Comparison of ENCODE assay signal across 17 cellular contexts in genomic region chr1:46673749-46674182, GRCh38. TPM values are rescaled to one million over a fixed set of nuclear protein-coding genes. Genes with fewer than 3 reads are reported as not detected.
DNase-seq lines count a peak whose midpoint lies in the region; ATAC-seq and TF ChIP-seq lines count a peak whose summit lies in the region.
"Had no signal": no experiment of that assay in that cellular context is flagged by ENCODE, and none has a peak within 500 bp of the region (broad histone marks: within the 10 kb centered on the region; RNA-seq: fewer than 3 reads in every experiment).

No MANE protein-coding gene starts in this region.

- TF ChIP-seq CTCF in choroid plexus epithelial cell (conservative IDR thresholded peaks at IDR 0.05; ENCODE audit: low read depth, low read length) (no peak), WTC11 (IDR thresholded peaks at IDR 0.05) (no peak)

- ATAC-seq in WTC11 (no peak), sciatic nerve (no peak)
- ATAC-seq: HCT116, left ventricle myocardium superior had no signal

- peaks cover 22% of the 10 kb centered on the region for H3K36me3 Mint-ChIP-seq in T-helper 1 cell treated with Interleukin-12 subunit alpha and Interleukin-12 subunit beta and Interleukin-4 antibody, amounts not matched to agents 30 μg/mL and 1 μg/mL, for 36 hours (ENCODE audit: low read depth)
- peaks cover 37% of the 10 kb centered on the region for H3K36me3 Mint-ChIP-seq in stimulated activated naive CD8-positive, alpha-beta T cell treated with anti-CD3 and anti-CD28 coated beads, Interleukin-15, Interleukin-2, amounts not matched to agents 100 ng/mL and 50 ng/mL, for 24 hours (ENCODE audit: low read depth)
- H3K36me3 Mint-ChIP-seq in WTC11, result peaks cover 18% of the 10 kb centered on the region

- CTCF ChIA-PET in WTC11 (lab: Charles Lee), result no interaction called here

- H3K9me3 Mint-ChIP-seq in T-helper 1 cell treated with Interleukin-12 subunit alpha and Interleukin-12 subunit beta and Interleukin-4 antibody, amounts not matched to agents 30 μg/mL and 1 μg/mL, for 36 hours, result no peaks in the 10 kb centered on the region
- no peaks in the 10 kb centered on the region for H3K9me3 Mint-ChIP-seq in stimulated activated naive CD8-positive, alpha-beta T cell treated with anti-CD3 and anti-CD28 coated beads, Interleukin-15, Interleukin-2, amounts not matched to agents 100 ng/mL and 50 ng/mL, for 24 hours
- no peaks in the 10 kb centered on the region for H3K9me3 Mint-ChIP-seq in WTC11

- intact Hi-C loops in sciatic nerve (cut with DNase I), result no loop called here

- peaks cover 27% of the 10 kb centered on the region for H3K4me1 Mint-ChIP-seq in T-helper 1 cell treated with Interleukin-12 subunit alpha and Interleukin-12 subunit beta and Interleukin-4 antibody, amounts not matched to agents 30 μg/mL and 1 μg/mL, for 36 hours (ENCODE audit: low read depth)
- H3K4me1 Mint-ChIP-seq in stimulated activated naive CD8-positive, alpha-beta T cell treated with anti-CD3 and anti-CD28 coated beads, Interleukin-15, Interleukin-2, amounts not matched to agents 100 ng/mL and 50 ng/mL, for 24 hours (ENCODE audit: low read depth), result peaks cover 38% of the 10 kb centered on the region
- peaks cover 20% of the 10 kb centered on the region for H3K4me1 Mint-ChIP-seq in WTC11

- POLR2A ChIA-PET in WTC11 (lab: Charles Lee), result no interaction called here

- no peaks in the 10 kb centered on the region for H3K27me3 Mint-ChIP-seq in T-helper 1 cell treated with Interleukin-12 subunit alpha and Interleukin-12 subunit beta and Interleukin-4 antibody, amounts not matched to agents 30 μg/mL and 1 μg/mL, for 36 hours (ENCODE audit: low read depth)
- H3K27me3 Mint-ChIP-seq in stimulated activated naive CD8-positive, alpha-beta T cell treated with anti-CD3 and anti-CD28 coated beads, Interleukin-15, Interleukin-2, amounts not matched to agents 100 ng/mL and 50 ng/mL, for 24 hours, result no peaks in the 10 kb centered on the region
- no peaks in the 10 kb centered on the region for H3K27me3 Mint-ChIP-seq in WTC11 (ENCODE audit: low read depth)

- peak overlapping the region; percentile 9 for H3K27ac Mint-ChIP-seq in T-helper 1 cell treated with Interleukin-12 subunit alpha and Interleukin-12 subunit beta and Interleukin-4 antibody, amounts not matched to agents 30 μg/mL and 1 μg/mL, for 36 hours
- peak overlapping the region; percentile 50 for H3K27ac Mint-ChIP-seq in stimulated activated naive CD8-positive, alpha-beta T cell treated with anti-CD3 and anti-CD28 coated beads, Interleukin-15, Interleukin-2, amounts not matched to agents 100 ng/mL and 50 ng/mL, for 24 hours
- no peak overlapping the region for H3K27ac Mint-ChIP-seq in WTC11

- H3K4me3 Mint-ChIP-seq in T-helper 1 cell treated with Interleukin-12 subunit alpha and Interleukin-12 subunit beta and Interleukin-4 antibody, amounts not matched to agents 30 μg/mL and 1 μg/mL, for 36 hours, result no peak overlapping the region
- H3K4me3 Mint-ChIP-seq in stimulated activated naive CD8-positive, alpha-beta T cell treated with anti-CD3 and anti-CD28 coated beads, Interleukin-15, Interleukin-2, amounts not matched to agents 100 ng/mL and 50 ng/mL, for 24 hours, result no peak overlapping the region
- no peak overlapping the region for H3K4me3 Mint-ChIP-seq in WTC11

- DNase-seq in stimulated activated CD4-positive, alpha-beta T cell treated with anti-CD3 and anti-CD28 coated beads, Interleukin-1b, Interleukin-23, amount 100 ng/mL, for 48 hours, result peak; percentile 20
- no peak for DNase-seq in stimulated activated CD4-positive, alpha-beta T cell treated with anti-CD3 and anti-CD28 coated beads, Interleukin-4, amount 100 ng/mL, for 1 hour
- DNase-seq in choroid plexus epithelial cell (ENCODE audit: low read depth) (peak; percentile 55), WTC11 (ENCODE audit: low spot score) (no peak), sciatic nerve (ENCODE audit: low spot score) (no peak), NCI-H2107 treated with DMSO at 0.1 percent for 48 hours (lab: John Stamatoyannopoulos, UW; ENCODE audit: unreplicated experiment) (no peak)
- DNase-seq: activated CD8-positive, alpha-beta memory T cell treated with anti-CD3 and anti-CD28 coated beads, Interleukin-2, amount 50 U/mL, for 4 hours; left ventricle myocardium superior; MG63; NCI-H69; ovary had no signal

- H3K4me3 ChIP-seq in choroid plexus epithelial cell (ENCODE audit: low read depth, low read length), result no peak overlapping the region
- H3K4me3 ChIP-seq: coronary artery, MG63, ovary, thoracic aorta had no signal

TF ChIP-seq in WTC11, 78 proteins besides CTCF, POLR2A, EP300 and RAD21:
- TF ChIP-seq NFATC4 (CRISPR knock-in tag; IDR thresholded peaks at IDR 0.05) (no peak), ELF4 (CRISPR knock-in tag; IDR thresholded peaks at IDR 0.05; ENCODE audit: low read depth) (no peak), PRRX2 (CRISPR knock-in tag; IDR thresholded peaks at IDR 0.05) (no peak), ZNF263 (CRISPR knock-in tag; IDR thresholded peaks at IDR 0.05; ENCODE audit: low read depth) (no peak)

RNA-seq across cellular contexts. Expression of gene TEX38, which starts 2.1 kb away (rescaled TPM):
- total RNA-seq in WTC11 (2021) (0.17 to 0.21 TPM (median 0.18 TPM) in 3 replicates), sciatic nerve (not detected)
- total RNA-seq: glomerular endothelial cell, left ventricle myocardium superior, thoracic aorta had no signal

RNA-seq across cellular contexts. Expression of gene ATPAF1, which starts 5.6 kb away (rescaled TPM):
- total RNA-seq in WTC11 (2021) (35.7 to 45.5 TPM (median 44.5 TPM) in 3 replicates), sciatic nerve (24.0 TPM)

RNA-seq across cellular contexts. Expression of gene EFCAB14, which starts 45.1 kb away (rescaled TPM):
- total RNA-seq in WTC11 (2021) (38.4 to 46.2 TPM (median 39.1 TPM) in 3 replicates), sciatic nerve (109 TPM)

RNA-seq across cellular contexts. Expression of gene MOB3C, which starts 57.2 kb away (rescaled TPM):
- 3.1 to 4.0 TPM (median 3.4 TPM) in 3 replicates for total RNA-seq in WTC11 (2021)
- total RNA-seq in sciatic nerve, result 25.8 TPM

Comparison
In these comparisons a context has a peak if more than half of its experiments do, and no peak if none do; other contexts are left out.
1. DNase-seq: peak in stimulated activated CD4-positive, alpha-beta T cell treated with anti-CD3 and anti-CD28 coated beads, Interleukin-1b, Interleukin-23, amount 100 ng/mL, for 48 hours (single experiment) and choroid plexus epithelial cell (single experiment); none in stimulated activated CD4-positive, alpha-beta T cell treated with anti-CD3 and anti-CD28 coated beads, Interleukin-4, amount 100 ng/mL, for 1 hour (single experiment), WTC11 (single experiment), sciatic nerve (single experiment) and NCI-H2107 treated with DMSO at 0.1 percent for 48 hours (single experiment).